8 cellular contexts compared by ENCODE assay signal in the genomic region with DNA sequence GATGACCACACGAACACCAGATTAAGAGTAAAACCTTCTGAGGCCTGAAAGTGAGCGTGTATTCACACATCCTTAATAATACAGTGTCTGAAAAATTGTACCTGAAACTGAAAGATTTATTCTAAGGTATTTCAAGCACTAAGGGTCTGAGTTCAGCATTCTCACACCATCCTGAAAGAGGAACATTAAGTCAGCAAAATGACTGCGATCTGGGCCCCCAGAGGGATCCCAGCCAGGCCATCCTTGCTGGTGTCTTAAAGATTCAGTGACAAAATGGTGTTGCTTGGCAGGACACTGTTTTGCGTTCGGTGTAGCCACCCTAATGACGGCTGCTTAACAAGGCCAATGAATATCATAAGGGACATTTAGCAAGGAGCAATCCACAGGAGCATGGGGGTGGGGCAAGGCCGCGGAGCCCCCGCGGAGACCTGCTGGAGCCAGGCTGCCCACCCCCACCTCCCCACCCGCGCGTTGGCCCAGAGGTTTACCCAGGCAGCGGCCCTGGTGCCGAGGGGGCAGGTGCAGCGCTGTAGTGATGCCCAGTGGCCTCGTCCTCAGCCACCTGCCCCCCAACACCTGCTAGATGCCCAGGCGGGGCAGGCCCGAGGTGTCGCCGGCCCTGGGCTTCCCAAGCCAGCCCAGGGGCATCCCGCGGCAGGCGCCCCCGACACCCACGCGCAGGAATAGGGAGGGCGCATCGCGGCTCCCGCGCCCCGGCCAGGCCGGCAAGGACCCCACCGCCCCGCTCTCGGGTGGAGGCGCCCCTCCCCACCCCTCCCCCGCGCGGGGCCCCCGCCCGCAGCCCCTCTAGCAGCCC. TPM values are rescaled to one million over a fixed set of nuclear protein-coding genes. Genes with fewer than 3 reads are reported as not detected.
DNase-seq lines count a peak whose midpoint lies in the region; ATAC-seq, FAIRE-seq and TF ChIP-seq lines count a peak whose summit lies in the region.

No MANE protein-coding gene starts in this region.

- no peak for DNase-seq in Panc1 (ENCODE audit: low read depth, low spot score)
- DNase-seq in heart left ventricle: peak in 3 of 5 donors; percentile 8 to 61 (median 22)
- DNase-seq in skeletal muscle cell (ENCODE audit: low read depth): no peak
- no peak for DNase-seq in ureter (ENCODE audit: low spot score)
- no peak for DNase-seq in HTR-8/SVneo (ENCODE audit: insufficient read length, low spot score)

- POLR2A ChIA-PET in Panc1 (lab: Charles Lee): no interaction called here

- CTCF ChIA-PET in Panc1 (lab: Charles Lee): no interaction called here

- in situ Hi-C loops in Panc1 (cut with HindIII; ENCODE audit: low pct_unique_long_range_greater_than_20kb, low sequenced_read_pairs): no loop called here

- H3K4me3 ChIP-seq in Panc1 (ENCODE audit: low read depth in 2 of 2, low read length in 2 of 2): peak overlapping the region; percentile 57 to 58
- peak overlapping the region; percentile 43 to 86 (median 64) for H3K4me3 ChIP-seq in heart left ventricle
- peak overlapping the region; percentile 61 for H3K4me3 ChIP-seq in skeletal muscle cell (ENCODE audit: low read depth, low read length)

- 11 to 20% (median 13%) methylated on average over 18 to 43 of the region's 43 CpGs for WGBS in heart left ventricle, 4 donors

- no TSS peak for BruUV-seq in Panc1 (replicated peaks; lab: Mats Ljungman, UMichigan)

- intact Hi-C loops in Panc1 (cut with micrococcal nuclease; ENCODE audit: unreplicated experiment) (no loop called here), heart left ventricle (cut with DNase I) (loop anchor here in 1 of 10 donors (5.0 kb wide), 1 partner anchor 72 kb away; no protein-coding TSS in a partner anchor)

- H3K27ac ChIP-seq in Panc1 (ENCODE audit: low read length) (peak overlapping the region; percentile 89), heart left ventricle (peak overlapping the region in 10 of 12 donors; percentile 27 to 88 (median 74))

- no peaks in the 10 kb centered on the region for H3K27me3 ChIP-seq in Panc1 (ENCODE audit: control insufficient read depth, insufficient read depth, low read length)
- peaks cover 0 to 29% (median 5%) of the 10 kb centered on the region in 9 donors for H3K27me3 ChIP-seq in heart left ventricle

- no peaks in the 10 kb centered on the region for H3K36me3 ChIP-seq in Panc1 (ENCODE audit: control insufficient read depth, insufficient read depth, low read length)
- H3K36me3 ChIP-seq in heart left ventricle: no peaks in the 10 kb centered on the region

- H3K9me3 ChIP-seq in Panc1 (ENCODE audit: control insufficient read depth, insufficient read depth, low read depth, low read length) (no peaks in the 10 kb centered on the region), heart left ventricle (no peaks in the 10 kb centered on the region)

- FAIRE-seq in HTR-8/SVneo (lab: Jason Lieb, UNC): no peak

- peaks cover 6% of the 10 kb centered on the region for H3K4me1 ChIP-seq in Panc1 (ENCODE audit: control insufficient read depth, insufficient read depth, low read length)
- H3K4me1 ChIP-seq in heart left ventricle: peaks cover 0 to 21% (median 0%) of the 10 kb centered on the region in 12 donors

- ATAC-seq in GM21367 (IDR thresholded peaks at IDR 0.05; ENCODE audit: unreplicated experiment): peak; percentile 62
- peak; percentile 64 for ATAC-seq in Panc1
- peak in 3 of 4 donors; percentile 56 to 64 (median 63) for ATAC-seq in heart left ventricle
- ATAC-seq in HG03354 (IDR thresholded peaks at IDR 0.05; ENCODE audit: poor library complexity, severe bottlenecking, unreplicated experiment): no peak
- ATAC-seq in HG02884 (IDR thresholded peaks at IDR 0.05; ENCODE audit: unreplicated experiment): no peak

- no peak for TF ChIP-seq POLR2A in heart left ventricle (IDR thresholded peaks at IDR 0.05)

- TF ChIP-seq CTCF in Panc1 (IDR thresholded peaks at IDR 0.05) (no peak), heart left ventricle (IDR thresholded peaks at IDR 0.05) (no peak)

RNA-seq across cellular contexts. Expression of a gene that starts 0.7 kb away (rescaled TPM):
- total RNA-seq in Panc1 (2021; ENCODE audit: unreplicated experiment): 10.9 TPM
- polyA plus RNA-seq in Panc1 (2012; ENCODE audit: insufficient read length): 5.4 TPM
- total RNA-seq in heart left ventricle: 10 to 100 TPM in 1 of 9 donors, 1 to 10 TPM in 8; 5.2 to 11.4 (median 6.9) TPM
- polyA plus RNA-seq in heart left ventricle: 1 to 10 TPM in 1 of 2 donors, not detected in 1; 1.9 TPM
- 1.1 TPM for total RNA-seq in ureter

RNA-seq across cellular contexts. Expression of a gene that starts 36.9 kb away (rescaled TPM):
- total RNA-seq in Panc1 (2021; ENCODE audit: unreplicated experiment) (14.3 TPM), heart left ventricle (1 to 10 TPM; 1.3 to 5.9 (median 3.1) TPM), ureter (1.9 TPM)
- 10.1 TPM for polyA plus RNA-seq in Panc1 (2012; ENCODE audit: insufficient read length)
- 1 to 10 TPM in 1 of 2 donors, under 1 TPM in 1; 0.15 to 2.1 TPM for polyA plus RNA-seq in heart left ventricle

Comparison
In these comparisons a context has a peak if more than half of its experiments do, and no peak if none do; other contexts are left out.
1. ATAC-seq: peak in GM21367 (single experiment), Panc1 (single experiment) and heart left ventricle (3 of 4); none in HG03354 (single experiment) and HG02884 (single experiment).
2. DNase-seq: peak in heart left ventricle (3 of 5); none in Panc1 (single experiment), skeletal muscle cell (single experiment), ureter (single experiment) and HTR-8/SVneo (single experiment).
3. Peak in every context shown above with its lines, with median percentiles within 50 percentile points of each other: H3K4me3 ChIP-seq.